In genomic region chr4:169185133-169185956, GRCh38 we compare ENCODE assay signal across 18 cellular contexts.
DNase-seq lines count a peak whose midpoint lies in the region; ATAC-seq, FAIRE-seq and TF ChIP-seq lines count a peak whose summit lies in the region.
"Had no signal": no experiment of that assay in that cellular context is flagged by ENCODE, and none has a peak within 500 bp of the region (broad histone marks: within the 10 kb centered on the region; RNA-seq: fewer than 3 reads in every experiment).

No MANE protein-coding gene starts in this region.

- H3K27me3 ChIP-seq in H9 (ENCODE audit: insufficient read depth, low read length) (no peaks in the 10 kb centered on the region), foreskin keratinocyte (no peaks in the 10 kb centered on the region), pancreas (no peaks in the 10 kb centered on the region), A673 (replicated peaks; ENCODE audit: insufficient read depth, low read depth, low read length, poor library complexity) (no peaks in the 10 kb centered on the region)
- H3K27me3 ChIP-seq: right atrium auricular region, transverse colon had no signal

- H3K79me1 ChIP-seq in H9 (ENCODE audit: insufficient read depth, low read depth, low read length, poor library complexity, severe bottlenecking): peaks cover 3% of the 10 kb centered on the region

- H3K56ac ChIP-seq in H9 (ENCODE audit: insufficient read length, low read depth, low read length): no peak overlapping the region

- no peaks in the 10 kb centered on the region for H3K36me3 ChIP-seq in pancreas
- H3K36me3 ChIP-seq in A673 (ENCODE audit: insufficient read depth, low read length, poor library complexity, severe bottlenecking): no peaks in the 10 kb centered on the region
- H3K36me3 ChIP-seq: right atrium auricular region, transverse colon had no signal

- H3K27ac ChIP-seq in H9 (ENCODE audit: insufficient read length, low read depth, low read length) (no peak overlapping the region), foreskin keratinocyte (peak overlapping the region; percentile 41), pancreas (peak overlapping the region in 2 of 4 donors; percentile 6 to 46), A673 (ENCODE audit: low read depth, low read length, poor library complexity, severe bottlenecking) (no peak overlapping the region)
- H3K27ac ChIP-seq: right atrium auricular region had no signal

- POLR2A ChIA-PET in WTC11 (lab: Charles Lee): interaction anchor here (0.6 kb wide), 1 partner anchor 178 kb away, joined by 3 read pairs; no protein-coding TSS in a partner anchor
- POLR2A ChIA-PET in A673 (lab: Charles Lee; ENCODE audit: low non-redundant PET): no interaction called here
- POLR2A ChIA-PET in activated CD4-positive, alpha-beta memory T cell treated with anti-CD3 and anti-CD28 coated beads, Interleukin-2, amount 10 ng/mL, durations not matched to agents 7 days and 5 days (lab: Charles Lee): no interaction called here

- H3K9me3 ChIP-seq in H9 (ENCODE audit: control insufficient read depth, low read depth, low read length) (no peaks in the 10 kb centered on the region), pancreas (no peaks in the 10 kb centered on the region), A673 (ENCODE audit: low read depth, low read length, poor library complexity, severe bottlenecking) (no peaks in the 10 kb centered on the region)
- H3K9me3 ChIP-seq: right atrium auricular region, transverse colon had no signal

- peak; percentile 55 for ATAC-seq in WTC11
- peak; percentile 53 for ATAC-seq in foreskin keratinocyte
- peak in 3 of 4 donors; percentile 45 to 67 (median 60) for ATAC-seq in pancreas
- ATAC-seq in GM18511 (IDR thresholded peaks at IDR 0.05; ENCODE audit: unreplicated experiment): no peak
- ATAC-seq: activated T-cell treated with anti-CD3 and anti-CD28 coated beads, Interleukin-2, amount 50 U/mL, for 72 hours; esophagus mucosa; naive thymus-derived CD4-positive, alpha-beta T cell had no signal

- H3K36me3 Mint-ChIP-seq in H9 (ENCODE audit: insufficient read depth in 1 of 3, low read depth in 3 of 3) (no peaks in the 10 kb centered on the region), WTC11 (no peaks in the 10 kb centered on the region)
- no peaks in the 10 kb centered on the region for H3K36me3 Mint-ChIP-seq in activated CD4-positive, alpha-beta memory T cell treated with anti-CD3 and anti-CD28 coated beads, Interleukin-2, amount 10 ng/mL, durations not matched to agents 7 days and 5 days (ENCODE audit: low read depth)
- H3K36me3 Mint-ChIP-seq: naive thymus-derived CD4-positive, alpha-beta T cell had no signal

- H3K14ac ChIP-seq in H9 (ENCODE audit: insufficient read depth, low read length): no peak overlapping the region

- no peak overlapping the region for H2BK5ac ChIP-seq in H9 (ENCODE audit: insufficient read length, low read length)

- no peak overlapping the region for H2BK15ac ChIP-seq in H9 (ENCODE audit: low read depth, low read length)

- no peak for TF ChIP-seq CTCF in H9 (conservative IDR thresholded peaks at IDR 0.05)
- no peak for TF ChIP-seq CTCF in WTC11 (IDR thresholded peaks at IDR 0.05)
- peak; percentile 46 for TF ChIP-seq CTCF in foreskin keratinocyte (conservative IDR thresholded peaks at IDR 0.05)
- no peak for TF ChIP-seq CTCF in pancreas (IDR thresholded peaks at IDR 0.05)
- TF ChIP-seq CTCF in A673 (conservative IDR thresholded peaks at IDR 0.05; ENCODE audit: low read depth, low read length): no peak

- H2BK12ac ChIP-seq in H9 (ENCODE audit: insufficient read length, low read depth, low read length): no peak overlapping the region

- H3K27ac Mint-ChIP-seq in H9 (peak overlapping the region; percentile 4 to 71 (median 56); a peak in 5 of 7 replicates), WTC11 (peak overlapping the region; percentile 15; the same call in 1 of the 2 replicates)
- H3K27ac Mint-ChIP-seq in activated CD4-positive, alpha-beta memory T cell treated with anti-CD3 and anti-CD28 coated beads, Interleukin-2, amount 10 ng/mL, durations not matched to agents 7 days and 5 days: no peak overlapping the region
- H3K27ac Mint-ChIP-seq: activated T-cell treated with anti-CD3 and anti-CD28 coated beads, Interleukin-2, amount 50 U/mL, for 72 hours; naive thymus-derived CD4-positive, alpha-beta T cell had no signal

- DNase-seq in H9: no peak
- DNase-seq in WTC11 (ENCODE audit: low spot score): no peak
- no peak for DNase-seq in foreskin keratinocyte
- DNase-seq in pancreas: no peak
- DNase-seq in H4 (ENCODE audit: low spot score): no peak
- no peak for DNase-seq in A673 (ENCODE audit: low spot score)
- DNase-seq in activated CD4-positive, alpha-beta memory T cell treated with anti-CD3 and anti-CD28 coated beads, Interleukin-2, amount 10 ng/mL, durations not matched to agents 7 days and 5 days: no peak
- DNase-seq: activated CD4-positive, alpha-beta T cell treated with anti-CD3 and anti-CD28 coated beads, Interleukin-2, amount 50 U/mL, for 48 hours; activated T-cell treated with anti-CD3 and anti-CD28 coated beads, Interleukin-2, amount 50 U/mL, for 72 hours; cortex of kidney; MM.1S; naive thymus-derived CD4-positive, alpha-beta T cell; NCI-H2107; transverse colon had no signal

- H3K9me3 Mint-ChIP-seq in H9 (no peaks in the 10 kb centered on the region), WTC11 (no peaks in the 10 kb centered on the region)
- no peaks in the 10 kb centered on the region for H3K9me3 Mint-ChIP-seq in activated CD4-positive, alpha-beta memory T cell treated with anti-CD3 and anti-CD28 coated beads, Interleukin-2, amount 10 ng/mL, durations not matched to agents 7 days and 5 days
- H3K9me3 Mint-ChIP-seq: activated T-cell treated with anti-CD3 and anti-CD28 coated beads, Interleukin-2, amount 50 U/mL, for 72 hours; naive thymus-derived CD4-positive, alpha-beta T cell had no signal

- no TSS peak for BruUV-seq in A673 (replicated peaks; lab: Mats Ljungman, UMichigan)

- no peak overlapping the region for H2BK120ac ChIP-seq in H9 (ENCODE audit: low read depth, low read length, poor library complexity, severe bottlenecking)

- no peak overlapping the region for H2AK5ac ChIP-seq in H9 (ENCODE audit: insufficient read length, low read length)

- no peak overlapping the region for H3K4me3 ChIP-seq in pancreas
- H3K4me3 ChIP-seq in A673 (ENCODE audit: low read depth, low read length, poor library complexity, severe bottlenecking): no peak overlapping the region
- H3K4me3 ChIP-seq: right atrium auricular region, transverse colon had no signal

- H3K9ac ChIP-seq in H9 (ENCODE audit: extremely low read depth, insufficient read length, low read length): no peak overlapping the region

- peaks cover 23 to 33% of the 10 kb centered on the region in 2 experiments for H3K4me1 Mint-ChIP-seq in H9
- peaks cover 37% of the 10 kb centered on the region for H3K4me1 Mint-ChIP-seq in WTC11
- H3K4me1 Mint-ChIP-seq in activated CD4-positive, alpha-beta memory T cell treated with anti-CD3 and anti-CD28 coated beads, Interleukin-2, amount 10 ng/mL, durations not matched to agents 7 days and 5 days: no peaks in the 10 kb centered on the region
- H3K4me1 Mint-ChIP-seq: naive thymus-derived CD4-positive, alpha-beta T cell had no signal

- H3K4me1 ChIP-seq in H9 (ENCODE audit: insufficient read depth, low read length) (peaks cover 3% of the 10 kb centered on the region), foreskin keratinocyte (peaks cover 30% of the 10 kb centered on the region), pancreas (peaks cover 0 to 28% (median 11%) of the 10 kb centered on the region in 3 donors), A673 (ENCODE audit: insufficient read depth, low read length, poor library complexity, severe bottlenecking) (no peaks in the 10 kb centered on the region)

- no CpG with 5 or more reads among the region's 7 CpGs for WGBS in H9 (ENCODE audit: extremely low coverage, insufficient read length, low lambda C conversion rate)
- WGBS in pancreas, 2 donors: 48 to 51% methylated on average over 7 of the region's 7 CpGs

- H3K4me3 Mint-ChIP-seq in H9 (no peak overlapping the region), WTC11 (no peak overlapping the region)
- no peak overlapping the region for H3K4me3 Mint-ChIP-seq in activated CD4-positive, alpha-beta memory T cell treated with anti-CD3 and anti-CD28 coated beads, Interleukin-2, amount 10 ng/mL, durations not matched to agents 7 days and 5 days
- H3K4me3 Mint-ChIP-seq: activated T-cell treated with anti-CD3 and anti-CD28 coated beads, Interleukin-2, amount 50 U/mL, for 72 hours; naive thymus-derived CD4-positive, alpha-beta T cell had no signal

- no peak for FAIRE-seq in pancreas (lab: Jason Lieb, UNC)
- FAIRE-seq: TTC549 had no signal

- no peak overlapping the region for H3K18ac ChIP-seq in H9 (ENCODE audit: insufficient read length, low read depth, low read length)

- CTCF ChIA-PET in WTC11 (lab: Charles Lee) (interaction anchor here (1.2 kb wide), 1 partner anchor 32 kb away, joined by 4 read pairs; no protein-coding TSS in a partner anchor), A673 (lab: Charles Lee) (no interaction called here)
- CTCF ChIA-PET in activated CD4-positive, alpha-beta memory T cell treated with anti-CD3 and anti-CD28 coated beads, Interleukin-2, amount 10 ng/mL, durations not matched to agents 7 days and 5 days (lab: Charles Lee): interaction anchor here (1.0 kb wide), 1 partner anchor 17 kb away, joined by 3 read pairs; no protein-coding TSS in a partner anchor

- no peak overlapping the region for H4K91ac ChIP-seq in H9 (ENCODE audit: insufficient read length, low read depth, low read length)

- H2BK20ac ChIP-seq in H9 (ENCODE audit: low read depth, low read length, poor library complexity, severe bottlenecking): no peak overlapping the region

- H4K5ac ChIP-seq in H9 (ENCODE audit: insufficient read length, low read depth, low read length): no peak overlapping the region

- no peak overlapping the region for H3K4ac ChIP-seq in H9 (ENCODE audit: low read depth, low read length)

- no peak overlapping the region for H3K4me2 ChIP-seq in H9 (ENCODE audit: insufficient read depth, insufficient read length, low read length)

- no peak overlapping the region for H2AFZ ChIP-seq in H9 (ENCODE audit: low read length)

- no peaks in the 10 kb centered on the region; the same call in 1 of the 2 replicates for H3K79me2 ChIP-seq in H9 (ENCODE audit: insufficient read depth, low read length)

- H4K20me1 ChIP-seq in H9 (ENCODE audit: control insufficient read depth, insufficient read depth, insufficient read length): no peaks in the 10 kb centered on the region

- H3K23ac ChIP-seq in H9 (ENCODE audit: insufficient read length, low read depth, low read length): no peak overlapping the region

- H4K8ac ChIP-seq in H9 (replicated peaks; ENCODE audit: insufficient read length, low read depth, low read length): no peak overlapping the region

- intact Hi-C loops in pancreas (cut with DNase I): no loop called here
- intact Hi-C loops in A673 (cut with micrococcal nuclease; ENCODE audit: unreplicated experiment): no loop called here

- no peaks in the 10 kb centered on the region for H3K27me3 Mint-ChIP-seq in H9 (ENCODE audit: low read depth)
- no peaks in the 10 kb centered on the region for H3K27me3 Mint-ChIP-seq in WTC11 (ENCODE audit: low read depth)
- H3K27me3 Mint-ChIP-seq in activated CD4-positive, alpha-beta memory T cell treated with anti-CD3 and anti-CD28 coated beads, Interleukin-2, amount 10 ng/mL, durations not matched to agents 7 days and 5 days: peaks cover 4% of the 10 kb centered on the region

- H3K23me2 ChIP-seq in H9 (ENCODE audit: insufficient read length, low read depth, low read length, poor library complexity, severe bottlenecking): no peaks in the 10 kb centered on the region

- no peak overlapping the region for H3T11ph ChIP-seq in H9 (ENCODE audit: low read length)
